ENCODE assay signal across 8 cellular contexts in genomic region chr14:76151398-76152332, GRCh38. TPM values are rescaled to one million over a fixed set of nuclear protein-coding genes. Genes with fewer than 3 reads are reported as not detected.
DNase-seq lines count a peak whose midpoint lies in the region; ATAC-seq, FAIRE-seq and TF ChIP-seq lines count a peak whose summit lies in the region.

Gene GPATCH2L, plus strand, starts transcription at chr14:76151922. Its CDS starts 2,442 bp downstream, at chr14:76154364.

- H3K4me1 ChIP-seq in spleen: peaks cover 22 to 54% (median 46%) of the 10 kb centered on the region in 6 donors

- H3K27ac ChIP-seq in spleen: peak within 1 kb of the TSS; percentile 91 to 96 (median 94)

- H3K9me3 Mint-ChIP-seq in WTC11: peaks cover 8% of the 10 kb centered on the region

- no peak for FAIRE-seq in bronchial epithelial cell (lab: Jason Lieb, UNC)

- 2 to 4% (median 3%) methylated on average over 39 to 43 of the region's 43 CpGs for WGBS in spleen, 5 donors

- peak within 1 kb of the TSS; percentile 99 for H3K4me3 Mint-ChIP-seq in WTC11

- POLR2A ChIA-PET in WTC11 (lab: Charles Lee): interaction anchor here (0.5 to 1.6 kb wide), 3 partner anchors 12 to 1005 kb away, joined by 3 to 5 read pairs (median 3); no protein-coding TSS in a partner anchor

- H3K36me3 Mint-ChIP-seq in WTC11: peaks cover 12% of the 10 kb centered on the region

- peaks cover 13% of the 10 kb centered on the region for H3K27me3 Mint-ChIP-seq in WTC11 (ENCODE audit: low read depth)

- peak; percentile 46 to 57 (median 49) for TF ChIP-seq POLR2A in spleen (IDR thresholded peaks at IDR 0.05)

- ATAC-seq in GM18873 (IDR thresholded peaks at IDR 0.05; ENCODE audit: low FRiP score, unreplicated experiment) (peak; percentile 50), HG03135 (IDR thresholded peaks at IDR 0.05; ENCODE audit: unreplicated experiment) (peak; percentile 87), WTC11 (peak; percentile 97)

- peak; percentile 99 for DNase-seq in AG08395 (ENCODE audit: low spot score)
- peak; percentile 85 for DNase-seq in NCI-H2227 treated with DMSO at 0.1 percent for 48 hours (lab: John Stamatoyannopoulos, UW)
- DNase-seq in WTC11 (ENCODE audit: low spot score): peak; percentile 99
- peak; percentile 71 for DNase-seq in bronchial epithelial cell (ENCODE audit: low read depth)
- DNase-seq in inferior parietal cortex (ENCODE audit: extremely low spot score): peak; percentile 89
- peak; percentile 98 for DNase-seq in spleen

- H3K4me3 ChIP-seq in bronchial epithelial cell (ENCODE audit: low read depth, low read length) (peak within 1 kb of the TSS; percentile 98), spleen (peak within 1 kb of the TSS; percentile 86 to 96 (median 93))

- H3K9me3 ChIP-seq in spleen: no peaks in the 10 kb centered on the region

- no peaks in the 10 kb centered on the region for H3K27me3 ChIP-seq in bronchial epithelial cell (ENCODE audit: control insufficient read depth, insufficient read depth, low read length)
- no peaks in the 10 kb centered on the region for H3K27me3 ChIP-seq in spleen (replicated peaks in 1 of 7)

- no peak for TF ChIP-seq CTCF in WTC11 (IDR thresholded peaks at IDR 0.05)
- no peak for TF ChIP-seq CTCF in bronchial epithelial cell (IDR thresholded peaks at IDR 0.05; ENCODE audit: insufficient read depth, low read length, severe bottlenecking)
- peak in 3 of 11 experiments; percentile 11 to 28 (median 13) for TF ChIP-seq CTCF in spleen (IDR thresholded peaks at IDR 0.05 in 8 of 11, conservative IDR thresholded peaks at IDR 0.05 in 3 of 11)

- peaks cover 8% of the 10 kb centered on the region for H3K36me3 ChIP-seq in bronchial epithelial cell (ENCODE audit: control insufficient read depth, insufficient read depth, low read length)
- peaks cover 0 to 28% (median 11%) of the 10 kb centered on the region in 6 donors for H3K36me3 ChIP-seq in spleen

- peak within 1 kb of the TSS; percentile 96 for H3K27ac Mint-ChIP-seq in WTC11

- H3K4me1 Mint-ChIP-seq in WTC11: peaks cover 43% of the 10 kb centered on the region

- intact Hi-C loops in spleen (cut with DNase I; ENCODE audit: low total_unique reads): no loop called here

- CTCF ChIA-PET in WTC11 (lab: Charles Lee): interaction anchor here (0.6 to 1.8 kb wide), 6 partner anchors 30 to 236 kb away, joined by 3 to 9 read pairs (median 4); no protein-coding TSS in a partner anchor

TF ChIP-seq in WTC11, 78 proteins besides CTCF, POLR2A, EP300 and RAD21 (continues in another document):
- TF ChIP-seq ZNF396 (CRISPR knock-in tag; IDR thresholded peaks at IDR 0.05; ENCODE audit: borderline replicate concordance): no peak
- peak; percentile 57; the same call in 1 of the 2 replicates for TF ChIP-seq CREM (CRISPR knock-in tag; IDR thresholded peaks at IDR 0.05)
- TF ChIP-seq NFE2L1 (CRISPR knock-in tag; IDR thresholded peaks at IDR 0.05): no peak
- no peak for TF ChIP-seq STAT6 (CRISPR knock-in tag; conservative IDR thresholded peaks at IDR 0.05; ENCODE audit: low read depth)
- no peak for TF ChIP-seq NR1H2 (CRISPR knock-in tag; IDR thresholded peaks at IDR 0.05)
- peak; percentile 54; the same call in 1 of the 2 replicates for TF ChIP-seq ESRRA (CRISPR knock-in tag; IDR thresholded peaks at IDR 0.05; ENCODE audit: borderline replicate concordance)
- TF ChIP-seq ZNF317 (CRISPR knock-in tag; IDR thresholded peaks at IDR 0.05; ENCODE audit: borderline replicate concordance, low read depth): peak; percentile 69
- no peak for TF ChIP-seq ZNF263 (CRISPR knock-in tag; IDR thresholded peaks at IDR 0.05; ENCODE audit: low read depth)
- no peak for TF ChIP-seq EMX1 (CRISPR knock-in tag; IDR thresholded peaks at IDR 0.05)
- 0 out of 2 replicates have a peak, but pooled peaks have one; percentile 76 for TF ChIP-seq MYBL2 (CRISPR knock-in tag; IDR thresholded peaks at IDR 0.05)
- TF ChIP-seq ERG (CRISPR knock-in tag; IDR thresholded peaks at IDR 0.05): no peak
- no peak for TF ChIP-seq IRF1 (CRISPR knock-in tag; IDR thresholded peaks at IDR 0.05)
- peak; percentile 41; the same call in 1 of the 2 replicates for TF ChIP-seq NFYB (CRISPR knock-in tag; conservative IDR thresholded peaks at IDR 0.05; ENCODE audit: low read depth)
- TF ChIP-seq E2F1 (CRISPR knock-in tag; IDR thresholded peaks at IDR 0.05): no peak
- no peak for TF ChIP-seq JAZF1 (CRISPR knock-in tag; IDR thresholded peaks at IDR 0.05)
- no peak for TF ChIP-seq ZNF281 (CRISPR knock-in tag; IDR thresholded peaks at IDR 0.05)
- 0 out of 2 replicates have a peak, but pooled peaks have one; percentile 54 for TF ChIP-seq FOXK1 (CRISPR knock-in tag; IDR thresholded peaks at IDR 0.05)

RNA-seq across cellular contexts. Expression of gene GPATCH2L, which starts in this region (rescaled TPM):
- total RNA-seq in WTC11 (2021) (67.2 to 70.6 TPM (median 67.8 TPM) in 3 replicates), bronchial epithelial cell (59.5 and 64.0 TPM in 2 replicates), spleen (10 to 100 TPM; 51.5 to 96.5 (median 74.5) TPM)
- polyA plus RNA-seq in spleen: 1 to 10 TPM; 3.5 to 5.2 (median 4.0) TPM

Comparison
In these comparisons a context has a peak if more than half of its experiments do, and no peak if none do; other contexts are left out.
1. Peak in every context shown above with its lines: DNase-seq, ATAC-seq, H3K4me3 ChIP-seq and H3K27ac ChIP-seq.